Comparison of ENCODE assay signal across 1 cellular context in genomic region chrX:149837639-149838038, GRCh38.
TF ChIP-seq lines count a peak whose summit lies in the region.

No MANE protein-coding gene starts in this region.

TF ChIP-seq in K562, 482 proteins besides CTCF, POLR2A, EP300 and RAD21 (continued from another document):
- TF ChIP-seq MAFK (IDR thresholded peaks at IDR 0.05; ENCODE audit: low read length) (no peak), ZNF655 (CRISPR knock-in tag; IDR thresholded peaks at IDR 0.05) (no peak), GTF2F1 (IDR thresholded peaks at IDR 0.05; ENCODE audit: low read depth, low read length) (no peak), TFAP4 (CRISPR knock-in tag; IDR thresholded peaks at IDR 0.05; ENCODE audit: borderline replicate concordance) (no peak)
